Comparison of ENCODE assay signal across 8 cellular contexts in the genomic region with DNA sequence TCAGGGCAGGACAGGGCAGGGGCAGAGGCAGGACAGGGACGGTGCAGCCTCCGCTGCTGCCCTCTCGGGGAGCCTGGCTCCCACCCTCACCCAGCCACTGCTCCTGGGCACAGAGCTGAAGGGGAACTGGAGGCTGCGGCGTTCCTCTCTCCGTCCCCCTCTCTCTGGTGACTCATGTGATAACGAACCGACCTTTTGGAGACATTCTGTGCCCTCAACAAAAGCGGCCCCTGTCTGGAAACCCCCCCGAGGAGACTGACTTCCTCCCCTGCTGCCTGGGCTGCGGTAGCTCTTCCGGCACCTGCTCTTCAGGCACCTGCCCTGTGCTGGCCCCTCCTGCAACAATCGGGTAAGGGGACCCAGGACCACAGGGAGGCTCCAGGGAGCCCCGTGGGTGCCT.
DNase-seq lines count a peak whose midpoint lies in the region; ATAC-seq lines count a peak whose summit lies in the region.
"Not testable (repeated sequence)": the region's sequence is repeated elsewhere in the genome, so short reads cannot be mapped to it uniquely, and the experiment has no call there.

No MANE protein-coding gene starts in this region.

- H3K4me3 Mint-ChIP-seq in CD4-positive, alpha-beta memory T cell = peak overlapping the region in 7 of 8 donors; percentile 59 to 81 (median 72)
- H3K4me3 Mint-ChIP-seq in activated CD4-positive, alpha-beta T cell treated with anti-CD3 and anti-CD28 coated beads, Interleukin-2, amount 10 ng/mL, durations not matched to agents 7 days and 5 days = not testable (repeated sequence)

- H3K27me3 ChIP-seq in CD4-positive, alpha-beta memory T cell (ENCODE audit: insufficient read depth, low read length) = not testable (repeated sequence)

- DNase-seq in CD4-positive, alpha-beta memory T cell = peak; percentile 79 to 95 (median 80)
- DNase-seq in HT-29 (ENCODE audit: low spot score) = peak; percentile 0
- peak; percentile 70 for DNase-seq in activated CD4-positive, alpha-beta T cell treated with anti-CD3 and anti-CD28 coated beads, Interleukin-2, amount 10 ng/mL, durations not matched to agents 7 days and 5 days
- DNase-seq in activated naive CD4-positive, alpha-beta T cell treated with anti-CD3 and anti-CD28 coated beads, Interleukin-2, amount 50 U/mL, for 16 hours = peak; percentile 79
- peak; percentile 43 for DNase-seq in left cardiac atrium
- DNase-seq in putamen (ENCODE audit: low spot score) = peak; percentile 34
- peak; percentile 55 to 59 for DNase-seq in stimulated activated CD8-positive, alpha-beta memory T cell treated with anti-CD3 and anti-CD28 coated beads, Interleukin-7, amount 100 ng/mL, for 1 hour (ENCODE audit: low read depth in 2 of 2)

- H3K36me3 ChIP-seq in CD4-positive, alpha-beta memory T cell (ENCODE audit: insufficient read depth, low read length) = not testable (repeated sequence)

- H3K36me3 Mint-ChIP-seq in CD4-positive, alpha-beta memory T cell; activated CD4-positive, alpha-beta T cell treated with anti-CD3 and anti-CD28 coated beads, Interleukin-2, amount 10 ng/mL, durations not matched to agents 7 days and 5 days (ENCODE audit: low read depth): not testable (repeated sequence)

- POLR2A ChIA-PET in CD4-positive, alpha-beta memory T cell (lab: Charles Lee; ENCODE audit: partially characterized antibody); activated CD4-positive, alpha-beta T cell treated with anti-CD3 and anti-CD28 coated beads, Interleukin-2, amount 10 ng/mL, durations not matched to agents 7 days and 5 days (lab: Charles Lee): not testable (repeated sequence)

- H3K4me1 ChIP-seq in CD4-positive, alpha-beta memory T cell (ENCODE audit: insufficient read depth, low read length) = not testable (repeated sequence)

- H3K27ac ChIP-seq in CD4-positive, alpha-beta memory T cell (ENCODE audit: low read depth, low read length) = peak overlapping the region; percentile 9

- not testable (repeated sequence) for H3K9me3 Mint-ChIP-seq in CD4-positive, alpha-beta memory T cell; activated CD4-positive, alpha-beta T cell treated with anti-CD3 and anti-CD28 coated beads, Interleukin-2, amount 10 ng/mL, durations not matched to agents 7 days and 5 days

- intact Hi-C loops in CD4-positive, alpha-beta memory T cell (cut with micrococcal nuclease); left cardiac atrium (cut with DNase I): not testable (repeated sequence)

- H3K27me3 Mint-ChIP-seq in CD4-positive, alpha-beta memory T cell; activated CD4-positive, alpha-beta T cell treated with anti-CD3 and anti-CD28 coated beads, Interleukin-2, amount 10 ng/mL, durations not matched to agents 7 days and 5 days: not testable (repeated sequence)

- H3K9me3 ChIP-seq in CD4-positive, alpha-beta memory T cell (ENCODE audit: control insufficient read depth in 1 of 2, low read length in 2 of 2) = not testable (repeated sequence)

- ATAC-seq in GM21529 (IDR thresholded peaks at IDR 0.05; ENCODE audit: unreplicated experiment) (peak; percentile 44), left cardiac atrium (peak; percentile 58)

- CTCF ChIA-PET in CD4-positive, alpha-beta memory T cell (lab: Charles Lee; ENCODE audit: partially characterized antibody); activated CD4-positive, alpha-beta T cell treated with anti-CD3 and anti-CD28 coated beads, Interleukin-2, amount 10 ng/mL, durations not matched to agents 7 days and 5 days (lab: Charles Lee): not testable (repeated sequence)

- peaks cover 6 to 19% (median 12%) of the 10 kb centered on the region in 4 donors for H3K4me1 Mint-ChIP-seq in CD4-positive, alpha-beta memory T cell
- H3K4me1 Mint-ChIP-seq in activated CD4-positive, alpha-beta T cell treated with anti-CD3 and anti-CD28 coated beads, Interleukin-2, amount 10 ng/mL, durations not matched to agents 7 days and 5 days = not testable (repeated sequence)

- peak overlapping the region; percentile 79 to 96 (median 91) for H3K27ac Mint-ChIP-seq in CD4-positive, alpha-beta memory T cell
- H3K27ac Mint-ChIP-seq in activated CD4-positive, alpha-beta T cell treated with anti-CD3 and anti-CD28 coated beads, Interleukin-2, amount 10 ng/mL, durations not matched to agents 7 days and 5 days = peak overlapping the region; percentile 75

- not testable (repeated sequence) for H3K4me3 ChIP-seq in CD4-positive, alpha-beta memory T cell (ENCODE audit: low read length in 2 of 2)

Comparison
In these comparisons a context has a peak if more than half of its experiments do, and no peak if none do; other contexts are left out.
1. DNase-seq: peak in every context shown above with its lines; median percentile 80 in CD4-positive, alpha-beta memory T cell; 79 in activated naive CD4-positive, alpha-beta T cell treated with anti-CD3 and anti-CD28 coated beads, Interleukin-2, amount 50 U/mL, for 16 hours; 70 in activated CD4-positive, alpha-beta T cell treated with anti-CD3 and anti-CD28 coated beads, Interleukin-2, amount 10 ng/mL, durations not matched to agents 7 days and 5 days; 57 in stimulated activated CD8-positive, alpha-beta memory T cell treated with anti-CD3 and anti-CD28 coated beads, Interleukin-7, amount 100 ng/mL, for 1 hour; 43 in left cardiac atrium; 34 in putamen; 0 in HT-29.